ENCODE assay signal across 17 cellular contexts in the genomic region with DNA sequence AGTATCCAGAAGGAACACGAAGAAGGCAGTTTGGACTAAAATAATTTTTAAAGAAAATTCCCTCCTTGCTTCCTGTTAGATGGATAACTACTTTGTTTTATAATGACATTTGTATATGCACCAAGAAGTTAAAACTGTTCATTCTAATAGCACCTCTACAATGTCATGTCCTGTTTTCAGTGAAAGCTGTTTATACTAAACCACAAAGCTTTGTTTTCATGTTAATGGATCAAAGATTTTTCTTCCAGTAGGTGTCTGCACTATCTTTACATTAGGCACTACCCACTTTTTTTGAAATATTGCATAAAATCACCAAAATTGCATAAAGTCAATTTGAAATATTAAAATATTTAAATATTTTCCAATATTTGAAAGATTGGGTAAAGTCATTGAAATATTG. TPM values are rescaled to one million over a fixed set of nuclear protein-coding genes. Genes with fewer than 3 reads are reported as not detected.
A peak's percentile ranks its signal among the peaks of the same experiment; 100 is the strongest.
DNase-seq lines count a peak whose midpoint lies in the region; ATAC-seq, FAIRE-seq and TF ChIP-seq lines count a peak whose summit lies in the region.
"Had no signal": no experiment of that assay in that cellular context is flagged by ENCODE, and none has a peak within 500 bp of the region (broad histone marks: within the 10 kb centered on the region; RNA-seq: fewer than 3 reads in every experiment).

No MANE protein-coding gene starts in this region.

- no peak for ATAC-seq in Panc1
- no peak for ATAC-seq in activated CD8-positive, alpha-beta T cell treated with anti-CD3 and anti-CD28 coated beads for 36 hours

- H3K4me1 Mint-ChIP-seq in activated CD8-positive, alpha-beta T cell treated with anti-CD3 and anti-CD28 coated beads for 36 hours (ENCODE audit: low read depth), result peaks cover 29% of the 10 kb centered on the region

- peaks cover 7 to 49% (median 16%) of the 10 kb centered on the region in 10 experiments; a peak in 18 of 20 replicates for H3K4me1 ChIP-seq in BLaER1 treated with 17β-estradiol and CSF1 and Interleukin-3, amounts not matched to agents 10 nM and 100 nM
- H3K4me1 ChIP-seq in Panc1 (ENCODE audit: control insufficient read depth, insufficient read depth, low read length), result peaks cover 76% of the 10 kb centered on the region
- H3K4me1 ChIP-seq in endothelial cell of umbilical vein (ENCODE audit: control insufficient read depth, extremely low read depth, insufficient read depth, low read length), result peaks cover 43% of the 10 kb centered on the region
- H3K4me1 ChIP-seq in smooth muscle cell (ENCODE audit: low read depth), result peaks cover 7% of the 10 kb centered on the region
- peaks cover 0 to 54% (median 32%) of the 10 kb centered on the region in 4 donors for H3K4me1 ChIP-seq in tibial artery

- CTCF ChIA-PET in Panc1 (lab: Charles Lee), result interaction anchor here (0.6 to 0.8 kb wide), 3 partner anchors 12 to 64 kb away, joined by 5 to 8 read pairs (median 7); no protein-coding TSS in a partner anchor
- CTCF ChIA-PET in endothelial cell of umbilical vein (lab: Charles Lee), result interaction anchor here (1.3 to 3.0 kb wide), 4 partner anchors 9 to 67 kb away, joined by 4 to 18 read pairs (median 10); a partner anchor contains a TSS
- CTCF ChIA-PET in activated CD8-positive, alpha-beta T cell treated with anti-CD3 and anti-CD28 coated beads for 36 hours (lab: Charles Lee), result interaction anchor here (1.1 to 1.2 kb wide), 2 partner anchors 9 to 73 kb away, joined by 3 to 6 read pairs; no protein-coding TSS in a partner anchor

- TF ChIP-seq CTCF in Panc1 (IDR thresholded peaks at IDR 0.05) (no peak), endothelial cell of umbilical vein (IDR thresholded peaks at IDR 0.05; ENCODE audit: extremely low read depth in 1 of 2, insufficient read depth in 1 of 2, low read depth in 1 of 2, low read length in 2 of 2) (no peak), smooth muscle cell (IDR thresholded peaks at IDR 0.05; ENCODE audit: borderline replicate concordance, insufficient read depth, poor library complexity, severe bottlenecking) (no peak), tibial artery (IDR thresholded peaks at IDR 0.05) (no peak)
- TF ChIP-seq CTCF in activated CD8-positive, alpha-beta T cell treated with anti-CD3 and anti-CD28 coated beads for 36 hours (IDR thresholded peaks at IDR 0.05), result no peak

- no peak overlapping the region for H3K27ac Mint-ChIP-seq in activated CD8-positive, alpha-beta T cell treated with anti-CD3 and anti-CD28 coated beads for 36 hours

- H3K79me2 ChIP-seq in endothelial cell of umbilical vein (ENCODE audit: control insufficient read depth, insufficient read depth, low read length) (no peaks in the 10 kb centered on the region), smooth muscle cell (ENCODE audit: low read depth) (no peaks in the 10 kb centered on the region)

- H3K4me2 ChIP-seq in BLaER1 treated with 17β-estradiol and CSF1 and Interleukin-3, amounts not matched to agents 10 nM and 100 nM, result peak overlapping the region in 8 of 11 experiments; percentile 29 to 82 (median 61); a peak in 8 of 22 replicates
- no peak overlapping the region for H3K4me2 ChIP-seq in endothelial cell of umbilical vein (ENCODE audit: insufficient read depth, low read length)
- peak overlapping the region; percentile 2 for H3K4me2 ChIP-seq in smooth muscle cell
- H3K4me2 ChIP-seq: KMS-11 had no signal

- H3K36me3 Mint-ChIP-seq in activated CD8-positive, alpha-beta T cell treated with anti-CD3 and anti-CD28 coated beads for 36 hours (ENCODE audit: low read depth), result peaks cover 24% of the 10 kb centered on the region

- H3K27ac ChIP-seq in BLaER1 treated with 17β-estradiol and CSF1 and Interleukin-3, amounts not matched to agents 10 nM and 100 nM, result peak overlapping the region in 2 of 11 experiments; percentile 81 to 85; a peak in 4 of 22 replicates
- H3K27ac ChIP-seq in Panc1 (ENCODE audit: low read length), result peak overlapping the region; percentile 94
- H3K27ac ChIP-seq in endothelial cell of umbilical vein (ENCODE audit: insufficient read depth, low read depth, low read length), result peak overlapping the region; percentile 74
- H3K27ac ChIP-seq in smooth muscle cell (ENCODE audit: low read depth), result peak overlapping the region; percentile 96
- peak overlapping the region in 1 of 2 donors; percentile 72 for H3K27ac ChIP-seq in tibial artery
- H3K27ac ChIP-seq: KMS-11 had no signal

- dilution Hi-C loops in endothelial cell of umbilical vein (cut with MboI; ENCODE audit: extremely low pct_ligation_motif_present, low sequenced_read_pairs), result no loop called here

- no peaks in the 10 kb centered on the region for H3K9me1 ChIP-seq in endothelial cell of umbilical vein (replicated peaks; ENCODE audit: control insufficient read depth, extremely low read depth, insufficient read depth, low read length)

- FAIRE-seq in endothelial cell of umbilical vein (lab: Jason Lieb, UNC), result no peak
- FAIRE-seq: H54 had no signal

- H2AFZ ChIP-seq in endothelial cell of umbilical vein (ENCODE audit: low read depth, low read length) (no peak overlapping the region), smooth muscle cell (ENCODE audit: low read depth) (no peak overlapping the region)

- 100% methylated on average over 1 of the region's 1 CpG for WGBS in smooth muscle cell (ENCODE audit: low lambda C conversion rate)

- peaks cover 0 to 6% (median 0%) of the 10 kb centered on the region in 11 experiments; a peak in 3 of 22 replicates for H4K20me1 ChIP-seq in BLaER1 treated with 17β-estradiol and CSF1 and Interleukin-3, amounts not matched to agents 10 nM and 100 nM
- no peaks in the 10 kb centered on the region for H4K20me1 ChIP-seq in endothelial cell of umbilical vein (replicated peaks; ENCODE audit: control insufficient read depth, extremely low read depth, insufficient read depth, low read length)
- H4K20me1 ChIP-seq in smooth muscle cell (ENCODE audit: low read depth), result no peaks in the 10 kb centered on the region

- peaks cover 8% of the 10 kb centered on the region for H3F3A ChIP-seq in smooth muscle cell (ENCODE audit: low read depth)

- H3K9me3 Mint-ChIP-seq in activated CD8-positive, alpha-beta T cell treated with anti-CD3 and anti-CD28 coated beads for 36 hours, result no peaks in the 10 kb centered on the region

- in situ Hi-C loops in Panc1 (cut with HindIII; ENCODE audit: low pct_unique_long_range_greater_than_20kb, low sequenced_read_pairs), result no loop called here

- no peaks in the 10 kb centered on the region for H3K27me3 ChIP-seq in BLaER1 treated with 17β-estradiol and CSF1 and Interleukin-3, amounts not matched to agents 10 nM and 100 nM
- H3K27me3 ChIP-seq in Panc1 (ENCODE audit: control insufficient read depth, insufficient read depth, low read length), result no peaks in the 10 kb centered on the region
- H3K27me3 ChIP-seq in endothelial cell of umbilical vein (ENCODE audit: control insufficient read depth in 2 of 2, insufficient read depth in 2 of 2, low read length in 2 of 2), result no peaks in the 10 kb centered on the region
- no peaks in the 10 kb centered on the region for H3K27me3 ChIP-seq in smooth muscle cell (ENCODE audit: low read depth)
- H3K27me3 ChIP-seq in tibial artery, result no peaks in the 10 kb centered on the region

- no peak overlapping the region for H3K4me3 ChIP-seq in BLaER1 treated with 17β-estradiol and CSF1 and Interleukin-3, amounts not matched to agents 10 nM and 100 nM
- H3K4me3 ChIP-seq in Panc1 (ENCODE audit: low read depth in 2 of 2, low read length in 2 of 2) (no peak overlapping the region), endothelial cell of umbilical vein (replicated peaks in 1 of 3; ENCODE audit: insufficient read depth in 1 of 3, low read depth in 1 of 3, low read length in 3 of 3) (no peak overlapping the region), smooth muscle cell (no peak overlapping the region), tibial artery (no peak overlapping the region)

- H3K4me3 Mint-ChIP-seq in activated CD8-positive, alpha-beta T cell treated with anti-CD3 and anti-CD28 coated beads for 36 hours, result no peak overlapping the region

- peaks cover 6 to 32% (median 13%) of the 10 kb centered on the region in 11 experiments; a peak in 17 of 22 replicates for H3K36me3 ChIP-seq in BLaER1 treated with 17β-estradiol and CSF1 and Interleukin-3, amounts not matched to agents 10 nM and 100 nM
- H3K36me3 ChIP-seq in Panc1 (ENCODE audit: control insufficient read depth, insufficient read depth, low read length), result no peaks in the 10 kb centered on the region
- no peaks in the 10 kb centered on the region for H3K36me3 ChIP-seq in endothelial cell of umbilical vein (ENCODE audit: control insufficient read depth in 2 of 2, extremely low read depth in 1 of 2, insufficient read depth in 2 of 2, low read length in 2 of 2)
- no peaks in the 10 kb centered on the region for H3K36me3 ChIP-seq in smooth muscle cell (ENCODE audit: low read depth)
- H3K36me3 ChIP-seq in tibial artery, result no peaks in the 10 kb centered on the region

- no peak for TF ChIP-seq POLR2A in endothelial cell of umbilical vein (IDR thresholded peaks at IDR 0.05; ENCODE audit: low read depth, low read length)

- H3K9me3 ChIP-seq in BLaER1 treated with 17β-estradiol and CSF1 and Interleukin-3, amounts not matched to agents 10 nM and 100 nM (replicated peaks in 1 of 11), result peaks cover 0 to 8% (median 0%) of the 10 kb centered on the region in 11 experiments; a peak in 3 of 22 replicates
- H3K9me3 ChIP-seq in Panc1 (ENCODE audit: control insufficient read depth, insufficient read depth, low read depth, low read length), result no peaks in the 10 kb centered on the region
- no peaks in the 10 kb centered on the region for H3K9me3 ChIP-seq in endothelial cell of umbilical vein (replicated peaks; ENCODE audit: control insufficient read depth, insufficient read depth, low read length)
- H3K9me3 ChIP-seq in smooth muscle cell (replicated peaks; ENCODE audit: low read depth), result no peaks in the 10 kb centered on the region
- no peaks in the 10 kb centered on the region for H3K9me3 ChIP-seq in tibial artery

- no peaks in the 10 kb centered on the region for H3K27me3 Mint-ChIP-seq in activated CD8-positive, alpha-beta T cell treated with anti-CD3 and anti-CD28 coated beads for 36 hours

- H3K9ac ChIP-seq in BLaER1 treated with 17β-estradiol and CSF1 and Interleukin-3, amounts not matched to agents 10 nM and 100 nM, result no peak overlapping the region
- H3K9ac ChIP-seq in endothelial cell of umbilical vein (replicated peaks; ENCODE audit: extremely low read depth, insufficient read depth, low read length), result no peak overlapping the region
- H3K9ac ChIP-seq in smooth muscle cell (ENCODE audit: low read depth), result no peak overlapping the region
- H3K9ac ChIP-seq: KMS-11 had no signal

- intact Hi-C loops in Panc1 (cut with micrococcal nuclease; ENCODE audit: unreplicated experiment) (no loop called here), endothelial cell of umbilical vein (cut with micrococcal nuclease) (no loop called here), tibial artery (cut with DNase I; ENCODE audit: low total_unique reads) (no loop called here)
- intact Hi-C loops in activated CD8-positive, alpha-beta T cell treated with anti-CD3 and anti-CD28 coated beads for 36 hours (cut with micrococcal nuclease), result no loop called here

- no peak for DNase-seq in Panc1 (ENCODE audit: low read depth, low spot score)
- DNase-seq in endothelial cell of umbilical vein (ENCODE audit: low read depth, low spot score), result no peak
- DNase-seq in smooth muscle cell (lab: John Stamatoyannopoulos, UW; ENCODE audit: unreplicated experiment), result no peak
- DNase-seq in tibial artery, result no peak
- no peak for DNase-seq in islet precursor cell
- no peak for DNase-seq in activated CD8-positive, alpha-beta T cell treated with anti-CD3 and anti-CD28 coated beads for 36 hours
- no peak for DNase-seq in NCI-H510A treated with DMSO at 0.1 percent for 48 hours (lab: John Stamatoyannopoulos, UW)
- DNase-seq: DMS153, NCI-H1092, NCI-H1694, NCI-H446, NCI-H774 had no signal

- no TSS peak for BruUV-seq in Panc1 (replicated peaks; lab: Mats Ljungman, UMichigan)
- no TSS peak for BruUV-seq in endothelial cell of umbilical vein (replicated peaks; lab: Mats Ljungman, UMichigan)

- POLR2A ChIA-PET in Panc1 (lab: Charles Lee), result no interaction called here
- POLR2A ChIA-PET in endothelial cell of umbilical vein (lab: Charles Lee), result no interaction called here
- POLR2A ChIA-PET in activated CD8-positive, alpha-beta T cell treated with anti-CD3 and anti-CD28 coated beads for 36 hours (lab: Charles Lee), result no interaction called here

RNA-seq across cellular contexts. Expression of a gene that starts 10.1 kb away (rescaled TPM):
- total RNA-seq in Panc1 (2021; ENCODE audit: unreplicated experiment) (1.3 TPM), endothelial cell of umbilical vein (1.5 and 1.8 TPM in 2 replicates), smooth muscle cell (9.8 and 15.3 TPM in 2 replicates)
- polyA plus RNA-seq in Panc1 (2012; ENCODE audit: insufficient read length), result 0.46 TPM
- polyA plus RNA-seq in endothelial cell of umbilical vein (0.98 and 1.2 TPM in 2 replicates), smooth muscle cell (6.6 and 10.2 TPM in 2 replicates)
- polyA plus RNA-seq in endothelial cell of umbilical vein (2011; cell fraction: cytosol; rRNA removed), result 0.68 and 0.71 TPM in 2 replicates
- polyA plus RNA-seq in endothelial cell of umbilical vein (2011; cell fraction: nucleus; rRNA removed), result 0.54 and 0.98 TPM in 2 replicates
- polyA plus RNA-seq in endothelial cell of umbilical vein (2012), result 1.6 and 3.2 TPM in 2 replicates
- polyA minus RNA-seq in endothelial cell of umbilical vein, result 0.22 and 1.1 TPM in 2 replicates
- polyA minus RNA-seq in endothelial cell of umbilical vein (2011; cell fraction: cytosol; rRNA and poly(A)+ RNA removed), result 5.6 TPM
- polyA minus RNA-seq in endothelial cell of umbilical vein (2011; cell fraction: nucleus; rRNA and poly(A)+ RNA removed), result not detected in 2 replicates
- not detected for total RNA-seq in activated CD8-positive, alpha-beta T cell treated with anti-CD3 and anti-CD28 coated beads for 36 hours
- total RNA-seq: A673, MCF 10A had no signal

RNA-seq across cellular contexts. Expression of a gene that starts 49.7 kb away (rescaled TPM):
- total RNA-seq in Panc1 (2021; ENCODE audit: unreplicated experiment) (301 TPM), endothelial cell of umbilical vein (118 and 119 TPM in 2 replicates), smooth muscle cell (28.4 and 34.2 TPM in 2 replicates)
- polyA plus RNA-seq in Panc1 (2012; ENCODE audit: insufficient read length), result 312 TPM
- polyA plus RNA-seq in endothelial cell of umbilical vein (44.8 and 56.9 TPM in 2 replicates), smooth muscle cell (23.2 and 30.4 TPM in 2 replicates)
- polyA plus RNA-seq in endothelial cell of umbilical vein (2011; cell fraction: cytosol; rRNA removed), result 87.4 and 95.6 TPM in 2 replicates
- 35.7 and 36.2 TPM in 2 replicates for polyA plus RNA-seq in endothelial cell of umbilical vein (2011; cell fraction: nucleus; rRNA removed)
- 97.9 and 99.8 TPM in 2 replicates for polyA plus RNA-seq in endothelial cell of umbilical vein (2012)
- polyA minus RNA-seq in endothelial cell of umbilical vein, result 31.9 and 32.7 TPM in 2 replicates
- 8.6 TPM for polyA minus RNA-seq in endothelial cell of umbilical vein (2011; cell fraction: cytosol; rRNA and poly(A)+ RNA removed)
- 13.0 and 22.6 TPM in 2 replicates for polyA minus RNA-seq in endothelial cell of umbilical vein (2011; cell fraction: nucleus; rRNA and poly(A)+ RNA removed)
- 1 to 10 TPM; 7.1 to 7.8 TPM for total RNA-seq in activated CD8-positive, alpha-beta T cell treated with anti-CD3 and anti-CD28 coated beads for 36 hours
